ENCODE assay signal across 12 cellular contexts in the genomic region with DNA sequence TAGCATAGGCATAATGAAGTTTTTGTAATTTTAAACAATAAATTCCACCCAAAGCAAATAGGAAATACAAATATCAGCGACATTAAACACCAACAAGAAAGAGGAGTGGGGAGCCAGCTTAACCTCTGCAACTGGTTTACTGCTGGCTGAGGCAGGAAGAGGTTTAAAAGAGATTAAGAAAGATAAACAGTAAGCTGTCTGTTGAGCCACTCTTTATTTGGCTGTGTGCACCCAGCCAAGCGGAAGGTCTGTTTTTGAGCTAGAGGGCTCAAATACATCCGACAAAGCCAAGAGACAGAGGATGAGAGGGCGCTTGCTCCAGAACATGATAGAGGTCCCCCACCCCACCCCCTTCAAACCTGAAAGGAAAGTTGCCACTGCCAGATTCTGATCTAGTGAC.
DNase-seq lines count a peak whose midpoint lies in the region; ATAC-seq and TF ChIP-seq lines count a peak whose summit lies in the region.
"Had no signal": no experiment of that assay in that cellular context is flagged by ENCODE, and none has a peak within 500 bp of the region (broad histone marks: within the 10 kb centered on the region; RNA-seq: fewer than 3 reads in every experiment).

No MANE protein-coding gene starts in this region.

- no peak overlapping the region for H3K4me3 ChIP-seq in CD4-positive, CD25-positive, alpha-beta regulatory T cell (ENCODE audit: low read depth, low read length)
- H3K4me3 ChIP-seq in SJCRH30: no peak overlapping the region

- peaks cover 9% of the 10 kb centered on the region for H3K4me1 ChIP-seq in CD4-positive, CD25-positive, alpha-beta regulatory T cell (ENCODE audit: control insufficient read depth, insufficient read depth, low read length, poor library complexity, severe bottlenecking)
- peaks cover 12% of the 10 kb centered on the region for H3K4me1 ChIP-seq in SJCRH30

- H3K36me3 ChIP-seq in CD4-positive, CD25-positive, alpha-beta regulatory T cell (ENCODE audit: control insufficient read depth, insufficient read depth, low read length): no peaks in the 10 kb centered on the region
- no peaks in the 10 kb centered on the region for H3K36me3 ChIP-seq in KOPT-K1 (ENCODE audit: insufficient read depth, low read length)
- H3K36me3 ChIP-seq in SJCRH30: no peaks in the 10 kb centered on the region

- TF ChIP-seq CTCF in glutamatergic neuron (IDR thresholded peaks at IDR 0.05; ENCODE audit: partially characterized antibody, unreplicated experiment): no peak

- peaks cover 4% of the 10 kb centered on the region for H3K27me3 Mint-ChIP-seq in CD4-positive, CD25-positive, alpha-beta regulatory T cell
- H3K27me3 Mint-ChIP-seq in glutamatergic neuron (ENCODE audit: unreplicated experiment): peaks cover 2% of the 10 kb centered on the region
- peaks cover 55% of the 10 kb centered on the region for H3K27me3 Mint-ChIP-seq in stimulated activated memory B cell treated with anti-CD40 and anti-IgM and Interleukin-4, amounts not matched to agents 10 μg/mL and 1 μg/mL and 100 μg/mL, for 72 hours

- peak; percentile 66 to 74 for ATAC-seq in CD4-positive, CD25-positive, alpha-beta regulatory T cell (ENCODE audit: low read depth in 2 of 2)
- no peak for ATAC-seq in stimulated activated memory B cell treated with anti-CD40 and anti-IgM and Interleukin-4, amounts not matched to agents 10 μg/mL and 1 μg/mL and 100 μg/mL, for 72 hours
- ATAC-seq in HG03442 (IDR thresholded peaks at IDR 0.05; ENCODE audit: unreplicated experiment) (no peak), GM21737 (IDR thresholded peaks at IDR 0.05; ENCODE audit: unreplicated experiment) (no peak)

- H3K36me3 Mint-ChIP-seq in CD4-positive, CD25-positive, alpha-beta regulatory T cell: no peaks in the 10 kb centered on the region
- peaks cover 4% of the 10 kb centered on the region for H3K36me3 Mint-ChIP-seq in glutamatergic neuron (ENCODE audit: unreplicated experiment)
- H3K36me3 Mint-ChIP-seq in stimulated activated memory B cell treated with anti-CD40 and anti-IgM and Interleukin-4, amounts not matched to agents 10 μg/mL and 1 μg/mL and 100 μg/mL, for 72 hours: no peaks in the 10 kb centered on the region

- H3K27ac Mint-ChIP-seq in CD4-positive, CD25-positive, alpha-beta regulatory T cell: peak overlapping the region in 1 of 3 donors; percentile 43
- peak overlapping the region; percentile 6 for H3K27ac Mint-ChIP-seq in glutamatergic neuron (ENCODE audit: unreplicated experiment)
- H3K27ac Mint-ChIP-seq in stimulated activated memory B cell treated with anti-CD40 and anti-IgM and Interleukin-4, amounts not matched to agents 10 μg/mL and 1 μg/mL and 100 μg/mL, for 72 hours: no peak overlapping the region

- peak in 2 of 3 donors; percentile 6 to 53 for DNase-seq in CD4-positive, CD25-positive, alpha-beta regulatory T cell
- peak; percentile 49 to 76 for DNase-seq in SJCRH30
- no peak for DNase-seq in glutamatergic neuron
- no peak for DNase-seq in stimulated activated CD4-positive, alpha-beta T cell treated with anti-CD3 and anti-CD28 coated beads, Interleukin-2, amount 100 ng/mL, for 24 hours
- DNase-seq: central memory CD4-positive, alpha-beta T cell; NCI-H526; stimulated activated CD8-positive, alpha-beta memory T cell treated with anti-CD3 and anti-CD28 coated beads, Interleukin-4, amount 100 ng/mL, for 48 hours had no signal

- H3K9me3 Mint-ChIP-seq in CD4-positive, CD25-positive, alpha-beta regulatory T cell: peaks cover 0 to 1% (median 0%) of the 10 kb centered on the region in 7 donors
- H3K9me3 Mint-ChIP-seq in glutamatergic neuron (ENCODE audit: unreplicated experiment): peaks cover 10% of the 10 kb centered on the region
- no peaks in the 10 kb centered on the region for H3K9me3 Mint-ChIP-seq in stimulated activated memory B cell treated with anti-CD40 and anti-IgM and Interleukin-4, amounts not matched to agents 10 μg/mL and 1 μg/mL and 100 μg/mL, for 72 hours

- H3K9me3 ChIP-seq in CD4-positive, CD25-positive, alpha-beta regulatory T cell (ENCODE audit: control insufficient read depth in 2 of 2, low read length in 2 of 2): no peaks in the 10 kb centered on the region
- H3K9me3 ChIP-seq in KOPT-K1 (ENCODE audit: insufficient read depth, low read length, poor library complexity, severe bottlenecking): no peaks in the 10 kb centered on the region
- no peaks in the 10 kb centered on the region for H3K9me3 ChIP-seq in SJCRH30 (replicated peaks)

- H3K27me3 ChIP-seq in CD4-positive, CD25-positive, alpha-beta regulatory T cell (ENCODE audit: control insufficient read depth, insufficient read depth, low read length): no peaks in the 10 kb centered on the region
- H3K27me3 ChIP-seq in SJCRH30: no peaks in the 10 kb centered on the region

- peak overlapping the region in 1 of 4 donors; percentile 37 for H3K4me3 Mint-ChIP-seq in CD4-positive, CD25-positive, alpha-beta regulatory T cell
- H3K4me3 Mint-ChIP-seq in glutamatergic neuron (ENCODE audit: unreplicated experiment): no peak overlapping the region
- H3K4me3 Mint-ChIP-seq in stimulated activated memory B cell treated with anti-CD40 and anti-IgM and Interleukin-4, amounts not matched to agents 10 μg/mL and 1 μg/mL and 100 μg/mL, for 72 hours: no peak overlapping the region
- H3K4me3 Mint-ChIP-seq: CD14-positive monocyte had no signal

- no peak overlapping the region for H3K27ac ChIP-seq in CD4-positive, CD25-positive, alpha-beta regulatory T cell (ENCODE audit: insufficient read depth, low read length, poor library complexity, severe bottlenecking)
- H3K27ac ChIP-seq in KOPT-K1 (ENCODE audit: low read depth, low read length, poor library complexity, severe bottlenecking) (peak overlapping the region; percentile 60), SJCRH30 (no peak overlapping the region)

- H3K4me1 Mint-ChIP-seq in CD4-positive, CD25-positive, alpha-beta regulatory T cell: peaks cover 17 to 31% (median 22%) of the 10 kb centered on the region in 4 donors
- H3K4me1 Mint-ChIP-seq in glutamatergic neuron (ENCODE audit: low read depth, unreplicated experiment): peaks cover 28% of the 10 kb centered on the region
- H3K4me1 Mint-ChIP-seq in stimulated activated memory B cell treated with anti-CD40 and anti-IgM and Interleukin-4, amounts not matched to agents 10 μg/mL and 1 μg/mL and 100 μg/mL, for 72 hours: no peaks in the 10 kb centered on the region

Comparison
In these comparisons a context has a peak if more than half of its experiments do, and no peak if none do; other contexts are left out.
1. ATAC-seq: peak in CD4-positive, CD25-positive, alpha-beta regulatory T cell (2 of 2); none in stimulated activated memory B cell treated with anti-CD40 and anti-IgM and Interleukin-4, amounts not matched to agents 10 μg/mL and 1 μg/mL and 100 μg/mL, for 72 hours (single experiment), HG03442 (single experiment) and GM21737 (single experiment).
2. DNase-seq: peak in CD4-positive, CD25-positive, alpha-beta regulatory T cell (2 of 3) and SJCRH30 (2 of 2); none in glutamatergic neuron (single experiment) and stimulated activated CD4-positive, alpha-beta T cell treated with anti-CD3 and anti-CD28 coated beads, Interleukin-2, amount 100 ng/mL, for 24 hours (0 of 2).